In genomic region chr14:63383776-63384367, GRCh38 we compare ENCODE assay signal across 9 cellular contexts.
DNase-seq lines count a peak whose midpoint lies in the region; ATAC-seq and TF ChIP-seq lines count a peak whose summit lies in the region.
"Had no signal": no experiment of that assay in that cellular context is flagged by ENCODE, and none has a peak within 500 bp of the region (broad histone marks: within the 10 kb centered on the region; RNA-seq: fewer than 3 reads in every experiment).

No MANE protein-coding gene starts in this region.

- H3K4ac ChIP-seq in H9 (ENCODE audit: low read depth, low read length) = no peak overlapping the region

- no peak overlapping the region for H3K18ac ChIP-seq in H9 (ENCODE audit: insufficient read length, low read depth, low read length)

- WGBS in H9 (ENCODE audit: extremely low coverage, insufficient read length, low lambda C conversion rate) = no CpG with 5 or more reads among the region's 4 CpGs

- H3K27me3 Mint-ChIP-seq in activated naive CD4-positive, alpha-beta T cell treated with anti-CD3 and anti-CD28 coated beads, Interleukin-2, amount 10 ng/mL, durations not matched to agents 7 days and 5 days = no peaks in the 10 kb centered on the region
- H3K27me3 Mint-ChIP-seq in H9 (ENCODE audit: low read depth) = no peaks in the 10 kb centered on the region; the same call in 1 of the 2 replicates

- H3K23me2 ChIP-seq in H9 (ENCODE audit: insufficient read length, low read depth, low read length, poor library complexity, severe bottlenecking) = no peaks in the 10 kb centered on the region

- no peak overlapping the region for H3K23ac ChIP-seq in H9 (ENCODE audit: insufficient read length, low read depth, low read length)

- H2BK120ac ChIP-seq in H9 (ENCODE audit: low read depth, low read length, poor library complexity, severe bottlenecking) = no peak overlapping the region

- CTCF ChIA-PET in activated naive CD4-positive, alpha-beta T cell treated with anti-CD3 and anti-CD28 coated beads, Interleukin-2, amount 10 ng/mL, durations not matched to agents 7 days and 5 days (lab: Charles Lee) = interaction anchor here (1.4 kb wide), 1 partner anchor 164 kb away, joined by 3 read pairs; no protein-coding TSS in a partner anchor

- H3K79me2 ChIP-seq in H9 (ENCODE audit: insufficient read depth, low read length) = no peaks in the 10 kb centered on the region

- no peaks in the 10 kb centered on the region for H3K9me3 Mint-ChIP-seq in activated naive CD4-positive, alpha-beta T cell treated with anti-CD3 and anti-CD28 coated beads, Interleukin-2, amount 10 ng/mL, durations not matched to agents 7 days and 5 days
- H3K9me3 Mint-ChIP-seq in stimulated activated effector memory CD8-positive, alpha-beta T cell treated with anti-CD3 and anti-CD28 coated beads, Interleukin-12 subunit alpha, Interleukin-12 subunit beta, amount 100 ng/mL, for 72 hours = no peaks in the 10 kb centered on the region
- H3K9me3 Mint-ChIP-seq in H9 = no peaks in the 10 kb centered on the region

- H4K8ac ChIP-seq in H9 (replicated peaks; ENCODE audit: insufficient read length, low read depth, low read length) = no peak overlapping the region

- no peak overlapping the region for H2BK15ac ChIP-seq in H9 (ENCODE audit: low read depth, low read length)

- H3K9ac ChIP-seq in H9 (ENCODE audit: extremely low read depth, insufficient read length, low read length) = no peak overlapping the region

- no peaks in the 10 kb centered on the region for H3K9me3 ChIP-seq in H9 (ENCODE audit: control insufficient read depth, low read depth, low read length)

- no peak overlapping the region for H2BK5ac ChIP-seq in H9 (ENCODE audit: insufficient read length, low read length)

- peak; percentile 89 for ATAC-seq in HG02885 (IDR thresholded peaks at IDR 0.05; ENCODE audit: poor library complexity, unreplicated experiment)
- peak; percentile 87 for ATAC-seq in stimulated activated effector memory CD8-positive, alpha-beta T cell treated with anti-CD3 and anti-CD28 coated beads, Interleukin-12 subunit alpha, Interleukin-12 subunit beta, amount 100 ng/mL, for 72 hours

- H3K27ac ChIP-seq in H9 (ENCODE audit: insufficient read length, low read depth, low read length) = no peak overlapping the region

- H3K27ac Mint-ChIP-seq in activated naive CD4-positive, alpha-beta T cell treated with anti-CD3 and anti-CD28 coated beads, Interleukin-2, amount 10 ng/mL, durations not matched to agents 7 days and 5 days = peak overlapping the region; percentile 79
- peak overlapping the region; percentile 50 for H3K27ac Mint-ChIP-seq in stimulated activated effector memory CD8-positive, alpha-beta T cell treated with anti-CD3 and anti-CD28 coated beads, Interleukin-12 subunit alpha, Interleukin-12 subunit beta, amount 100 ng/mL, for 72 hours
- H3K27ac Mint-ChIP-seq in H9 = no peak overlapping the region; a peak in 2 of 7 replicates

- H4K91ac ChIP-seq in H9 (ENCODE audit: insufficient read length, low read depth, low read length) = no peak overlapping the region

- no peak overlapping the region for H3K56ac ChIP-seq in H9 (ENCODE audit: insufficient read length, low read depth, low read length)

- peaks cover 51% of the 10 kb centered on the region for H3K36me3 Mint-ChIP-seq in activated naive CD4-positive, alpha-beta T cell treated with anti-CD3 and anti-CD28 coated beads, Interleukin-2, amount 10 ng/mL, durations not matched to agents 7 days and 5 days
- peaks cover 82% of the 10 kb centered on the region for H3K36me3 Mint-ChIP-seq in stimulated activated effector memory CD8-positive, alpha-beta T cell treated with anti-CD3 and anti-CD28 coated beads, Interleukin-12 subunit alpha, Interleukin-12 subunit beta, amount 100 ng/mL, for 72 hours
- H3K36me3 Mint-ChIP-seq in H9 (ENCODE audit: insufficient read depth in 1 of 3, low read depth in 3 of 3) = peaks cover 29 to 78% (median 77%) of the 10 kb centered on the region in 3 experiments

- H2AFZ ChIP-seq in H9 (ENCODE audit: low read length) = no peak overlapping the region

- no peaks in the 10 kb centered on the region for H4K20me1 ChIP-seq in H9 (ENCODE audit: control insufficient read depth, insufficient read depth, insufficient read length)

- no peak overlapping the region for H3K4me3 ChIP-seq in H7 (ENCODE audit: insufficient read depth, low read depth, low read length)
- H3K4me3 ChIP-seq: dorsolateral prefrontal cortex had no signal

- no peak overlapping the region for H4K5ac ChIP-seq in H9 (ENCODE audit: insufficient read length, low read depth, low read length)

- H3K79me1 ChIP-seq in H9 (ENCODE audit: insufficient read depth, low read depth, low read length, poor library complexity, severe bottlenecking) = no peaks in the 10 kb centered on the region

- no peaks in the 10 kb centered on the region for H3K27me3 ChIP-seq in H7 (ENCODE audit: control insufficient read depth, insufficient read depth, low read length)
- H3K27me3 ChIP-seq in H9 (ENCODE audit: insufficient read depth, low read length) = no peaks in the 10 kb centered on the region
- H3K27me3 ChIP-seq: dorsolateral prefrontal cortex had no signal

- DNase-seq in activated naive CD4-positive, alpha-beta T cell treated with anti-CD3 and anti-CD28 coated beads, Interleukin-2, amount 10 ng/mL, durations not matched to agents 7 days and 5 days = peak; percentile 50
- DNase-seq in activated naive CD4-positive, alpha-beta T cell (lab: John Stamatoyannopoulos, UW) = no peak
- DNase-seq in SIG-M5 treated with dmso at 0.1 percent for 504 hours (lab: John Stamatoyannopoulos, UW; ENCODE audit: unreplicated experiment) (peak; percentile 51), NCI-H187 treated with DMSO at 0.1 percent for 48 hours (lab: John Stamatoyannopoulos, UW) (no peak), H7 (no peak), H9 (no peak)
- DNase-seq in stimulated activated effector memory CD8-positive, alpha-beta T cell treated with anti-CD3 and anti-CD28 coated beads, Interleukin-12 subunit alpha, Interleukin-12 subunit beta, amount 100 ng/mL, for 72 hours (ENCODE audit: low spot score in 2 of 2) = peak; percentile 2 to 56
- DNase-seq: dorsolateral prefrontal cortex had no signal

- no peak overlapping the region for H3K4me3 Mint-ChIP-seq in activated naive CD4-positive, alpha-beta T cell treated with anti-CD3 and anti-CD28 coated beads, Interleukin-2, amount 10 ng/mL, durations not matched to agents 7 days and 5 days
- no peak overlapping the region for H3K4me3 Mint-ChIP-seq in stimulated activated effector memory CD8-positive, alpha-beta T cell treated with anti-CD3 and anti-CD28 coated beads, Interleukin-12 subunit alpha, Interleukin-12 subunit beta, amount 100 ng/mL, for 72 hours
- H3K4me3 Mint-ChIP-seq in H9 = no peak overlapping the region

- no peak overlapping the region for H2BK20ac ChIP-seq in H9 (ENCODE audit: low read depth, low read length, poor library complexity, severe bottlenecking)

- H3T11ph ChIP-seq in H9 (ENCODE audit: low read length) = no peak overlapping the region

- peaks cover 9% of the 10 kb centered on the region for H3K36me3 ChIP-seq in H7 (replicated peaks; ENCODE audit: control insufficient read depth, insufficient read depth, low read length)

- H3K4me1 ChIP-seq in H9 (ENCODE audit: insufficient read depth, low read length) = no peaks in the 10 kb centered on the region

- H3K4me2 ChIP-seq in H9 (ENCODE audit: insufficient read depth, insufficient read length, low read length) = no peak overlapping the region

- no peak overlapping the region for H2BK12ac ChIP-seq in H9 (ENCODE audit: insufficient read length, low read depth, low read length)

- no peak for TF ChIP-seq CTCF in H9 (conservative IDR thresholded peaks at IDR 0.05)

- peaks cover 12% of the 10 kb centered on the region for H3K4me1 Mint-ChIP-seq in activated naive CD4-positive, alpha-beta T cell treated with anti-CD3 and anti-CD28 coated beads, Interleukin-2, amount 10 ng/mL, durations not matched to agents 7 days and 5 days
- peaks cover 11% of the 10 kb centered on the region for H3K4me1 Mint-ChIP-seq in stimulated activated effector memory CD8-positive, alpha-beta T cell treated with anti-CD3 and anti-CD28 coated beads, Interleukin-12 subunit alpha, Interleukin-12 subunit beta, amount 100 ng/mL, for 72 hours
- H3K4me1 Mint-ChIP-seq in H9 = no peaks in the 10 kb centered on the region

- no peak overlapping the region for H3K14ac ChIP-seq in H9 (ENCODE audit: insufficient read depth, low read length)

- H2AK5ac ChIP-seq in H9 (ENCODE audit: insufficient read length, low read length) = no peak overlapping the region

Comparison
In these comparisons a context has a peak if more than half of its experiments do, and no peak if none do; other contexts are left out.
1. DNase-seq: peak in activated naive CD4-positive, alpha-beta T cell treated with anti-CD3 and anti-CD28 coated beads, Interleukin-2, amount 10 ng/mL, durations not matched to agents 7 days and 5 days (single experiment), SIG-M5 treated with dmso at 0.1 percent for 504 hours (single experiment) and stimulated activated effector memory CD8-positive, alpha-beta T cell treated with anti-CD3 and anti-CD28 coated beads, Interleukin-12 subunit alpha, Interleukin-12 subunit beta, amount 100 ng/mL, for 72 hours (2 of 2); none in activated naive CD4-positive, alpha-beta T cell (0 of 4), NCI-H187 treated with DMSO at 0.1 percent for 48 hours (single experiment), H7 (single experiment) and H9 (single experiment).
2. H3K27ac Mint-ChIP-seq: peak in activated naive CD4-positive, alpha-beta T cell treated with anti-CD3 and anti-CD28 coated beads, Interleukin-2, amount 10 ng/mL, durations not matched to agents 7 days and 5 days (single experiment) and stimulated activated effector memory CD8-positive, alpha-beta T cell treated with anti-CD3 and anti-CD28 coated beads, Interleukin-12 subunit alpha, Interleukin-12 subunit beta, amount 100 ng/mL, for 72 hours (single experiment); none in H9 (0 of 3).